8 cellular contexts compared by ENCODE assay signal in genomic region chr16:2929693-2930092, GRCh38. TPM values are rescaled to one million over a fixed set of nuclear protein-coding genes. Genes with fewer than 3 reads are reported as not detected.
"Had no signal": no experiment of that assay in that cellular context is flagged by ENCODE, and none has a peak within 500 bp of the region (broad histone marks: within the 10 kb centered on the region; RNA-seq: fewer than 3 reads in every experiment).

No MANE protein-coding gene starts in this region.

- H3K4me2 ChIP-seq: KMS-11 had no signal

- DNase-seq: GM23248, HFFc6, IMR-90, Karpas-422, KBM-7 had no signal

- ATAC-seq: HCT116 had no signal

- H3K9me3 ChIP-seq: HAP-1 had no signal

- H3K4me3 ChIP-seq: GM23248, HAP-1 had no signal

- H2AFZ ChIP-seq: GM23248 had no signal

- H3K27ac ChIP-seq: GM23248, KMS-11 had no signal

RNA-seq across cellular contexts. Expression of gene KREMEN2, which starts 34.4 kb away (rescaled TPM):
- total RNA-seq: GM23248, HFFc6, IMR-90 had no signal
- polyA plus RNA-seq: GM23248 had no signal
